Comparison of ENCODE assay signal across 15 cellular contexts in genomic region chr1:113451710-113452109, GRCh38.
"Had no signal": no experiment of that assay in that cellular context is flagged by ENCODE, and none has a peak within 500 bp of the region (broad histone marks: within the 10 kb centered on the region; RNA-seq: fewer than 3 reads in every experiment).

No MANE protein-coding gene starts in this region.

- H3K9me3 Mint-ChIP-seq: stimulated activated memory B cell treated with anti-CD40 and anti-IgM and Interleukin-4, amounts not matched to agents 10 μg/mL and 1 μg/mL and 100 μg/mL, for 72 hours had no signal

- H3K9me3 ChIP-seq: esophagus squamous epithelium, tibial artery had no signal

- H3K4me3 Mint-ChIP-seq: activated naive CD8-positive, alpha-beta T cell; stimulated activated memory B cell treated with anti-CD40 and anti-IgM and Interleukin-4, amounts not matched to agents 10 μg/mL and 1 μg/mL and 100 μg/mL, for 72 hours had no signal

- FAIRE-seq: urothelium cell line had no signal

- H3K4me3 ChIP-seq: esophagus squamous epithelium, tibial artery had no signal

- H3K27me3 ChIP-seq: esophagus squamous epithelium, tibial artery had no signal

- H3K27ac ChIP-seq: esophagus squamous epithelium, parathyroid adenoma, tibial artery had no signal

- H3K4me1 ChIP-seq: parathyroid adenoma had no signal

- H3K4me1 Mint-ChIP-seq: stimulated activated memory B cell treated with anti-CD40 and anti-IgM and Interleukin-4, amounts not matched to agents 10 μg/mL and 1 μg/mL and 100 μg/mL, for 72 hours had no signal

- ATAC-seq: activated CD4-positive, CD25-positive, alpha-beta regulatory T cell treated with anti-CD3 and anti-CD28 coated beads, Interleukin-2, amount 50 U/mL, for 24 hours; stimulated activated memory B cell treated with anti-CD40 and anti-IgM and Interleukin-4, amounts not matched to agents 10 μg/mL and 1 μg/mL and 100 μg/mL, for 72 hours had no signal

- H3K36me3 Mint-ChIP-seq: stimulated activated memory B cell treated with anti-CD40 and anti-IgM and Interleukin-4, amounts not matched to agents 10 μg/mL and 1 μg/mL and 100 μg/mL, for 72 hours had no signal

- H3K27ac Mint-ChIP-seq: activated naive CD8-positive, alpha-beta T cell; stimulated activated memory B cell treated with anti-CD40 and anti-IgM and Interleukin-4, amounts not matched to agents 10 μg/mL and 1 μg/mL and 100 μg/mL, for 72 hours had no signal

- DNase-seq: activated CD4-positive, alpha-beta T cell treated with anti-CD3 and anti-CD28 coated beads, Interleukin-2, amount 50 U/mL, for 1 hour; activated CD8-positive, alpha-beta memory T cell treated with anti-CD3 and anti-CD28 coated beads for 24 hours; activated gamma-delta T cell treated with Interleukin-2 at 50 U/mL for 16 hours; amniotic stem cell; caudate nucleus; esophagus squamous epithelium; kidney glomerular epithelial cell; retina; stimulated activated CD4-positive, alpha-beta T cell treated with anti-CD3 and anti-CD28 coated beads, Interleukin-2, amount 100 ng/mL, for 48 hours; tibial artery had no signal

- H3K36me3 ChIP-seq: esophagus squamous epithelium, tibial artery had no signal
